In genomic region chr6:7697820-7698623, GRCh38 we compare ENCODE assay signal across 1 cellular context.
A peak's percentile ranks its signal among the peaks of the same experiment; 100 is the strongest.
TF ChIP-seq lines count a peak whose summit lies in the region.

No MANE protein-coding gene starts in this region.

TF ChIP-seq in HepG2, 621 proteins besides CTCF, POLR2A, EP300 and RAD21 (continued from another document and continues in another):
- TF ChIP-seq KIAA2018 (CRISPR knock-in tag; IDR thresholded peaks at IDR 0.05; ENCODE audit: borderline replicate concordance) (no peak), SOX13 (IDR thresholded peaks at IDR 0.05) (no peak), SOX13 (CRISPR knock-in tag; conservative IDR thresholded peaks at IDR 0.05 in 1 of 2, IDR thresholded peaks at IDR 0.05 in 1 of 2) (peak in 1 of 2 experiments; percentile 70; a peak in 2 of 4 replicates), TCF7L2 (IDR thresholded peaks at IDR 0.05; ENCODE audit: low read depth, low read length) (no peak), ZNF512B (CRISPR knock-in tag; IDR thresholded peaks at IDR 0.05; ENCODE audit: borderline replicate concordance) (no peak), ZNF30 (CRISPR knock-in tag; IDR thresholded peaks at IDR 0.05) (no peak), ZNF672 (CRISPR knock-in tag; IDR thresholded peaks at IDR 0.05) (no peak), TGIF2 (CRISPR knock-in tag; IDR thresholded peaks at IDR 0.05) (no peak), RFXAP (CRISPR knock-in tag; IDR thresholded peaks at IDR 0.05; ENCODE audit: borderline replicate concordance) (no peak), ATRX (CRISPR knock-in tag; IDR thresholded peaks at IDR 0.05; ENCODE audit: borderline replicate concordance) (no peak), ZNF788 (CRISPR knock-in tag; IDR thresholded peaks at IDR 0.05; ENCODE audit: borderline replicate concordance) (no peak), FOSL1 (CRISPR knock-in tag; IDR thresholded peaks at IDR 0.05; ENCODE audit: borderline replicate concordance) (no peak), NCOA2 (CRISPR knock-in tag; IDR thresholded peaks at IDR 0.05) (peak; percentile 73; the same call in 1 of the 2 replicates), HINFP (CRISPR knock-in tag; IDR thresholded peaks at IDR 0.05; ENCODE audit: low read depth) (no peak), CEBPG (CRISPR knock-in tag; IDR thresholded peaks at IDR 0.05) (peak; percentile 99), ATF2 (CRISPR knock-in tag; IDR thresholded peaks at IDR 0.05) (peak; percentile 86; the same call in 1 of the 2 replicates), ZNF260 (CRISPR knock-in tag; IDR thresholded peaks at IDR 0.05; ENCODE audit: borderline replicate concordance, low read depth) (no peak), TAF1 (CRISPR knock-in tag; IDR thresholded peaks at IDR 0.05) (no peak), BRF2 (CRISPR knock-in tag; IDR thresholded peaks at IDR 0.05) (no peak), MTA3 (CRISPR knock-in tag; IDR thresholded peaks at IDR 0.05) (no peak), NKX3-1 (CRISPR knock-in tag; IDR thresholded peaks at IDR 0.05) (no peak), NFE2 (CRISPR knock-in tag; IDR thresholded peaks at IDR 0.05) (no peak), ZFP37 (CRISPR knock-in tag; IDR thresholded peaks at IDR 0.05; ENCODE audit: borderline replicate concordance) (no peak), ZBTB26 (CRISPR knock-in tag; IDR thresholded peaks at IDR 0.05; ENCODE audit: borderline replicate concordance) (no peak), SALL1 (CRISPR knock-in tag; IDR thresholded peaks at IDR 0.05) (peak; percentile 35; the same call in 1 of the 2 replicates), TFDP2 (CRISPR knock-in tag; IDR thresholded peaks at IDR 0.05) (no peak), KAT7 (CRISPR knock-in tag; IDR thresholded peaks at IDR 0.05; ENCODE audit: borderline replicate concordance) (no peak), PRMT3 (CRISPR knock-in tag; IDR thresholded peaks at IDR 0.05; ENCODE audit: borderline replicate concordance, low read depth) (no peak), GTF3A (CRISPR knock-in tag; conservative IDR thresholded peaks at IDR 0.05) (no peak), ZNF446 (CRISPR knock-in tag; IDR thresholded peaks at IDR 0.05) (no peak), REPIN1 (CRISPR knock-in tag; IDR thresholded peaks at IDR 0.05; ENCODE audit: borderline replicate concordance, low read depth) (0 out of 2 replicates have a peak, but pooled peaks have one; percentile 63), MED13 (CRISPR knock-in tag; IDR thresholded peaks at IDR 0.05) (no peak), ZNF629 (CRISPR knock-in tag; conservative IDR thresholded peaks at IDR 0.05) (no peak), NFYC (CRISPR knock-in tag; IDR thresholded peaks at IDR 0.05) (no peak), ZNF740 (CRISPR knock-in tag; IDR thresholded peaks at IDR 0.05) (no peak), BCLAF1 (IDR thresholded peaks at IDR 0.05) (no peak)
